25 cellular contexts compared by ENCODE assay signal in the genomic region with DNA sequence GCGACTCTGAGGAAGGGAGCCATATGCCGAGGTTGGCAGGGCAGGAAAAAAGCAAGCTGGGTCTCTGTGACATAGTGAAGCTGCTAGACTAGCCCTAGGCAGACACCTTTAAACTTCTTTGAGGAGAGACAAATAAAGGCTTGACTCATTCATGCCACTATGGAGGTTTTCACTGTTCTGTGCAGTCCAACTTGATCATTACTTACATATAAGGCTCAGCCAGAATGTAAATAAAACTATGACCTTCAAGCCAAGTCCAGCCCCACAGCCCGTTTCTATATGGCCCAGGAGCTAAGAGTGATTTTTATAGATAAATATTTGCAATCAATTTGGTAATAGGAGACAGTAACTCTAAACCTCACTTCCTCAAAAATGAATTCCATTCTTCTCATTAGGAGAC. TPM values are rescaled to one million over a fixed set of nuclear protein-coding genes. Genes with fewer than 3 reads are reported as not detected.
"Had no signal": no experiment of that assay in that cellular context is flagged by ENCODE, and none has a peak within 500 bp of the region (broad histone marks: within the 10 kb centered on the region; RNA-seq: fewer than 3 reads in every experiment).

No MANE protein-coding gene starts in this region.

- H3K9me3 ChIP-seq: heart right ventricle, lower lobe of right lung, thyroid gland had no signal

- FAIRE-seq: frontal cortex had no signal

- H3K36me3 ChIP-seq: lower lobe of right lung, neural progenitor cell, thyroid gland had no signal

- DNase-seq: activated CD4-positive, alpha-beta T cell treated with anti-CD3 and anti-CD28 coated beads for 1 hour; activated CD4-positive, alpha-beta T cell treated with anti-CD3 and anti-CD28 coated beads, Interleukin-2, amount 50 U/mL, for 1 hour; activated CD8-positive, alpha-beta T cell treated with anti-CD3 and anti-CD28 coated beads, Interleukin-2, amount 10 ng/mL, durations not matched to agents 7 days and 5 days; activated gamma-delta T cell treated with Interleukin-2 at 50 U/mL for 16 hours; activated T-cell treated with anti-CD3 and anti-CD28 coated beads, Interleukin-2, amount 50 U/mL, for 1 hour; anterior cingulate cortex; caudate nucleus; dermis blood vessel endothelial cell; effector CD8-positive, alpha-beta T cell; heart right ventricle; lower lobe of right lung; mesendoderm; naive thymus-derived CD4-positive, alpha-beta T cell; posterior cingulate gyrus; stimulated activated CD4-positive, alpha-beta T cell treated with anti-CD3 and anti-CD28 coated beads, Interleukin-4, amount 100 ng/mL, for 1 hour; stimulated activated naive CD4-positive, alpha-beta T cell treated with Interleukin-2 at 50 U/mL for 16 hours; substantia nigra; T-helper 2 cell; thyroid gland; WERI-Rb-1 had no signal

- H2AFZ ChIP-seq: neural progenitor cell had no signal

- H3K4me1 Mint-ChIP-seq: activated naive CD4-positive, alpha-beta T cell treated with anti-CD3 and anti-CD28 coated beads, Interleukin-2, amount 50 U/mL, for 24 hours; naive thymus-derived CD4-positive, alpha-beta T cell had no signal

- H3K9ac ChIP-seq: neural progenitor cell had no signal

- ATAC-seq: activated CD8-positive, alpha-beta T cell treated with anti-CD3 and anti-CD28 coated beads, Interleukin-2, amount 10 ng/mL, durations not matched to agents 7 days and 5 days; heart right ventricle; left lobe of liver; lower lobe of right lung; naive thymus-derived CD4-positive, alpha-beta T cell had no signal

- H3K9me3 Mint-ChIP-seq: activated naive CD4-positive, alpha-beta T cell treated with anti-CD3 and anti-CD28 coated beads, Interleukin-2, amount 50 U/mL, for 24 hours; neural progenitor cell had no signal

- H3K27ac ChIP-seq: heart right ventricle, lower lobe of right lung, neural progenitor cell, thyroid gland, WERI-Rb-1 had no signal

- H3K4me3 Mint-ChIP-seq: activated CD8-positive, alpha-beta T cell treated with anti-CD3 and anti-CD28 coated beads, Interleukin-2, amount 10 ng/mL, durations not matched to agents 7 days and 5 days; activated naive CD4-positive, alpha-beta T cell treated with anti-CD3 and anti-CD28 coated beads, Interleukin-2, amount 50 U/mL, for 24 hours; brain; naive thymus-derived CD4-positive, alpha-beta T cell; neural progenitor cell had no signal

- H3K4me2 ChIP-seq: neural progenitor cell had no signal

- H3K27ac Mint-ChIP-seq: activated CD8-positive, alpha-beta T cell treated with anti-CD3 and anti-CD28 coated beads, Interleukin-2, amount 10 ng/mL, durations not matched to agents 7 days and 5 days; activated naive CD4-positive, alpha-beta T cell treated with anti-CD3 and anti-CD28 coated beads, Interleukin-2, amount 50 U/mL, for 24 hours; brain; naive thymus-derived CD4-positive, alpha-beta T cell; neural progenitor cell had no signal

- H3K27me3 ChIP-seq: heart right ventricle, neural progenitor cell, thyroid gland had no signal

- H3K4me3 ChIP-seq: heart right ventricle, lower lobe of right lung, neural progenitor cell, thyroid gland had no signal

- H3K36me3 Mint-ChIP-seq: activated naive CD4-positive, alpha-beta T cell treated with anti-CD3 and anti-CD28 coated beads, Interleukin-2, amount 50 U/mL, for 24 hours; brain; naive thymus-derived CD4-positive, alpha-beta T cell; neural progenitor cell had no signal

RNA-seq across cellular contexts. Expression of a gene that starts 30.7 kb away (rescaled TPM):
- total RNA-seq: activated CD8-positive, alpha-beta T cell treated with anti-CD3 and anti-CD28 coated beads, Interleukin-2, amount 10 ng/mL, durations not matched to agents 7 days and 5 days had no signal
- polyA plus RNA-seq: naive thymus-derived CD4-positive, alpha-beta T cell had no signal
